9 cellular contexts compared by ENCODE assay signal in genomic region chr12:54018608-54018984, GRCh38. TPM values are rescaled to one million over a fixed set of nuclear protein-coding genes. Genes with fewer than 3 reads are reported as not detected.
DNase-seq lines count a peak whose midpoint lies in the region; ATAC-seq, FAIRE-seq and TF ChIP-seq lines count a peak whose summit lies in the region.
"Had no signal": no experiment of that assay in that cellular context is flagged by ENCODE, and none has a peak within 500 bp of the region (broad histone marks: within the 10 kb centered on the region; RNA-seq: fewer than 3 reads in every experiment).

No MANE protein-coding gene starts in this region.

- H2BK15ac ChIP-seq in H1 (ENCODE audit: low read length), result no peak overlapping the region

- 5% methylated on average over 21 of the region's 22 CpGs; no CpG with 5 or more reads in 1 of the 2 experiments for WGBS in H1 (ENCODE audit: extremely low coverage in 1 of 2, insufficient coverage in 1 of 2, insufficient read length in 1 of 2, insufficient replicate concordance in 2 of 2, low coverage in 1 of 2, low lambda C conversion rate in 2 of 2, missing lambda C conversion rate in 1 of 2), 2 experiments

- H3K79me2 ChIP-seq in H1 (ENCODE audit: control insufficient read depth in 1 of 2, insufficient read depth in 2 of 2, low read length in 2 of 2), result no peaks in the 10 kb centered on the region

- TF ChIP-seq EP300 in H1 (IDR thresholded peaks at IDR 0.05; ENCODE audit: borderline replicate concordance in 1 of 2, low read depth in 2 of 2, low read length in 2 of 2), result no peak

- TF ChIP-seq POLR2A in H1 (IDR thresholded peaks at IDR 0.05; ENCODE audit: control extremely low read depth in 1 of 2, low read depth in 2 of 2, low read length in 2 of 2), result no peak

- intact Hi-C loops in cardiac septum (cut with DNase I), result no loop called here

- no peak overlapping the region for H2AK5ac ChIP-seq in H1 (ENCODE audit: low read depth, low read length)

- H3K23ac ChIP-seq in H1 (ENCODE audit: insufficient read length), result no peak overlapping the region

- no peak overlapping the region for H2AFZ ChIP-seq in H1 (ENCODE audit: low read length)

- ATAC-seq in GM18519 (IDR thresholded peaks at IDR 0.05; ENCODE audit: low FRiP score, unreplicated experiment) (peak; percentile 6), GM21825 (IDR thresholded peaks at IDR 0.05; ENCODE audit: unreplicated experiment) (no peak), HG02840 (IDR thresholded peaks at IDR 0.05; ENCODE audit: low FRiP score, unreplicated experiment) (no peak)

- H4K20me1 ChIP-seq in H1 (replicated peaks in 1 of 2; ENCODE audit: control insufficient read depth in 1 of 2, insufficient read depth in 2 of 2, low read length in 2 of 2), result peaks cover 9 to 40% of the 10 kb centered on the region in 2 experiments

- H4K8ac ChIP-seq in H1 (ENCODE audit: extremely low read depth, insufficient read depth, low read length), result no peak overlapping the region

- H3K23me2 ChIP-seq in H1 (ENCODE audit: low read depth, low read length), result peaks cover 3% of the 10 kb centered on the region; the same call in 1 of the 2 replicates

- POLR2A ChIA-PET in H1 (lab: Charles Lee; ENCODE audit: partially characterized antibody), result no interaction called here

- no peak for TF ChIP-seq CTCF in H1 (IDR thresholded peaks at IDR 0.05; ENCODE audit: control extremely low read depth in 1 of 3, insufficient read depth in 1 of 3, low read depth in 1 of 3, low read length in 3 of 3)

- DNase-seq in NCI-H82 (lab: John Stamatoyannopoulos, UW) (peak; percentile 88), H1 (ENCODE audit: low read depth in 1 of 2, low spot score in 2 of 2) (peak in 1 of 2 experiments; percentile 64), skeletal muscle cell (ENCODE audit: low read depth) (no peak), cardiac septum (ENCODE audit: low spot score) (no peak), ecto neural progenitor cell (ENCODE audit: low spot score) (no peak)

- TF ChIP-seq RAD21 in H1 (IDR thresholded peaks at IDR 0.05 in 1 of 2, conservative IDR thresholded peaks at IDR 0.05 in 1 of 2; ENCODE audit: low read depth in 2 of 2, low read length in 2 of 2), result no peak

- H3K79me1 ChIP-seq in H1 (ENCODE audit: low read depth, low read length), result no peaks in the 10 kb centered on the region

- H2BK12ac ChIP-seq in H1 (ENCODE audit: low read depth, low read length), result peak overlapping the region; percentile 68; the same call in 1 of the 2 replicates

- H2BK120ac ChIP-seq in H1 (replicated peaks; ENCODE audit: low read depth, low read length), result no peak overlapping the region

- H3K4me3 ChIP-seq in H1 (ENCODE audit: extremely low read depth in 1 of 4, insufficient read depth in 2 of 4, low read depth in 3 of 4, low read length in 4 of 4) (peak overlapping the region in 1 of 4 experiments; percentile 54; a peak in 3 of 8 replicates), skeletal muscle cell (ENCODE audit: low read depth, low read length) (peak overlapping the region; percentile 78)

- no peak overlapping the region for H2BK5ac ChIP-seq in H1 (ENCODE audit: low read depth, low read length)

- H4K5ac ChIP-seq in H1 (ENCODE audit: insufficient read length, low read depth, low read length), result no peak overlapping the region

- no peak overlapping the region for H3K4ac ChIP-seq in H1 (replicated peaks; ENCODE audit: insufficient read length, low read depth, low read length)

- no peaks in the 10 kb centered on the region for H3K9me3 ChIP-seq in H1 (ENCODE audit: insufficient read depth in 2 of 2, low read depth in 1 of 2, low read length in 1 of 2)

- no peak overlapping the region for H3K56ac ChIP-seq in H1 (replicated peaks; ENCODE audit: insufficient read length, low read depth, low read length)

- no peak for FAIRE-seq in H1 (lab: Jason Lieb, UNC)

- H3K27ac ChIP-seq in H1 (ENCODE audit: low read depth, low read length), result no peak overlapping the region

- no peak overlapping the region for H2BK20ac ChIP-seq in H1 (ENCODE audit: low read length)

- H3K9ac ChIP-seq in H1 (replicated peaks in 1 of 4; ENCODE audit: extremely low read depth in 1 of 4, low read depth in 3 of 4, low read length in 3 of 4), result no peak overlapping the region

- no peak overlapping the region for H3K14ac ChIP-seq in H1 (ENCODE audit: insufficient read length)

- no peaks in the 10 kb centered on the region; a peak in 1 of 8 replicates for H3K36me3 ChIP-seq in H1 (ENCODE audit: control insufficient read depth in 2 of 4, insufficient read depth in 4 of 4, low read length in 3 of 4)

- no peak overlapping the region for H4K91ac ChIP-seq in H1 (replicated peaks; ENCODE audit: insufficient read length, low read length)

- CTCF ChIA-PET in H1 (lab: Charles Lee; ENCODE audit: partially characterized antibody), result no interaction called here

- peaks cover 0 to 12% (median 4%) of the 10 kb centered on the region in 4 experiments; a peak in 6 of 7 replicates for H3K4me1 ChIP-seq in H1 (replicated peaks in 1 of 4; ENCODE audit: control insufficient read depth in 3 of 4, insufficient read depth in 4 of 4, low read length in 3 of 4)

- no peak overlapping the region; the same call in 1 of the 2 replicates for H3K18ac ChIP-seq in H1 (ENCODE audit: extremely low read depth, low read length)

- peak overlapping the region; percentile 28 to 79 for H3K4me2 ChIP-seq in H1 (ENCODE audit: insufficient read depth in 1 of 2, low read depth in 2 of 2, low read length in 2 of 2)

- H3K27me3 ChIP-seq in H1 (replicated peaks in 1 of 4; ENCODE audit: control insufficient read depth in 3 of 4, extremely low read depth in 1 of 4, insufficient read depth in 3 of 4, low read length in 3 of 4), result peaks cover 95 to 100% (median 100%) of the 10 kb centered on the region in 4 experiments

TF ChIP-seq in H1, 55 proteins besides CTCF, POLR2A, EP300 and RAD21:
- TF ChIP-seq SUZ12 (IDR thresholded peaks at IDR 0.05; ENCODE audit: low read length) (peak; percentile 23; the same call in 1 of the 2 replicates), CHD1 (IDR thresholded peaks at IDR 0.05; ENCODE audit: low read depth, low read length) (no peak), ASH2L (IDR thresholded peaks at IDR 0.05; ENCODE audit: low read length) (peak; percentile 19), EZH2 (IDR thresholded peaks at IDR 0.05; ENCODE audit: low read depth, low read length, severe bottlenecking) (peak; percentile 66)

RNA-seq across cellular contexts. Expression of gene HOXC6, which starts 9.6 kb away (rescaled TPM):
- not detected in 2 replicates for total RNA-seq in H1 (2021; fragmentation: NEBNext Ultra II Directional; extraction: Animal tissue kit (Norgen Biotek cat#: 25700))
- polyA plus RNA-seq in H1 (2011; rRNA removed), result not detected in 2 replicates
- not detected for polyA plus RNA-seq in H1 (2011; cell fraction: cytosol; rRNA removed)
- not detected for polyA plus RNA-seq in H1 (2011; cell fraction: nucleus; rRNA removed)
- polyA plus RNA-seq in H1 (2012, experiment 1 of 2), result not detected in 4 replicates
- polyA plus RNA-seq in H1 (2012, experiment 2 of 2), result not detected
- not detected for polyA plus RNA-seq in H1 (2013, experiment 1 of 2)
- polyA plus RNA-seq in H1 (2013, experiment 2 of 2), result not detected
- not detected in 2 replicates for polyA minus RNA-seq in H1 (2011; rRNA and poly(A)+ RNA removed)
- not detected for polyA minus RNA-seq in H1 (2011; cell fraction: cytosol; rRNA and poly(A)+ RNA removed)
- polyA minus RNA-seq in H1 (2011; cell fraction: nucleus; rRNA and poly(A)+ RNA removed), result not detected
- total RNA-seq in cardiac septum, result 0.43 TPM
- total RNA-seq: T-helper 2 cell treated with Interferon-gamma antibody and Interleukin-4, amounts not matched to agents 100 ng/mL and 5 ng/mL, for 36 hours had no signal

RNA-seq across cellular contexts. Expression of gene HOXC8, which starts 9.8 kb away (rescaled TPM):
- not detected in 2 replicates for total RNA-seq in H1 (2021; fragmentation: NEBNext Ultra II Directional; extraction: Animal tissue kit (Norgen Biotek cat#: 25700))
- not detected in 2 replicates for polyA plus RNA-seq in H1 (2011; rRNA removed)
- not detected for polyA plus RNA-seq in H1 (2011; cell fraction: cytosol; rRNA removed)
- polyA plus RNA-seq in H1 (2011; cell fraction: nucleus; rRNA removed), result not detected
- polyA plus RNA-seq in H1 (2012, experiment 1 of 2), result 0.09 TPM in 1 of 4 replicates, not detected in the others
- not detected for polyA plus RNA-seq in H1 (2012, experiment 2 of 2)
- polyA plus RNA-seq in H1 (2013, experiment 1 of 2), result not detected
- polyA plus RNA-seq in H1 (2013, experiment 2 of 2), result not detected
- polyA minus RNA-seq in H1 (2011; rRNA and poly(A)+ RNA removed), result not detected in 2 replicates
- not detected for polyA minus RNA-seq in H1 (2011; cell fraction: cytosol; rRNA and poly(A)+ RNA removed)
- polyA minus RNA-seq in H1 (2011; cell fraction: nucleus; rRNA and poly(A)+ RNA removed), result not detected
- not detected for total RNA-seq in cardiac septum
- total RNA-seq: T-helper 2 cell treated with Interferon-gamma antibody and Interleukin-4, amounts not matched to agents 100 ng/mL and 5 ng/mL, for 36 hours had no signal

RNA-seq across cellular contexts. Expression of gene HOXC5, which starts 14.3 kb away (rescaled TPM):
- total RNA-seq in H1 (2021; fragmentation: NEBNext Ultra II Directional; extraction: Animal tissue kit (Norgen Biotek cat#: 25700)), result not detected in 2 replicates
- polyA plus RNA-seq in H1 (2011; rRNA removed), result not detected in 2 replicates
- not detected for polyA plus RNA-seq in H1 (2011; cell fraction: cytosol; rRNA removed)
- polyA plus RNA-seq in H1 (2011; cell fraction: nucleus; rRNA removed), result not detected
- polyA plus RNA-seq in H1 (2012, experiment 1 of 2), result not detected in 4 replicates
- not detected for polyA plus RNA-seq in H1 (2012, experiment 2 of 2)
- polyA plus RNA-seq in H1 (2013, experiment 1 of 2), result not detected
- polyA plus RNA-seq in H1 (2013, experiment 2 of 2), result not detected
- polyA minus RNA-seq in H1 (2011; rRNA and poly(A)+ RNA removed), result not detected in 2 replicates
- not detected for polyA minus RNA-seq in H1 (2011; cell fraction: cytosol; rRNA and poly(A)+ RNA removed)
- polyA minus RNA-seq in H1 (2011; cell fraction: nucleus; rRNA and poly(A)+ RNA removed), result not detected
- total RNA-seq in cardiac septum, result not detected
- total RNA-seq: T-helper 2 cell treated with Interferon-gamma antibody and Interleukin-4, amounts not matched to agents 100 ng/mL and 5 ng/mL, for 36 hours had no signal

RNA-seq across cellular contexts. Expression of gene HOXC9, which starts 18.6 kb away (rescaled TPM):
- total RNA-seq in H1 (2021; fragmentation: NEBNext Ultra II Directional; extraction: Animal tissue kit (Norgen Biotek cat#: 25700)), result not detected in 2 replicates
- polyA plus RNA-seq in H1 (2011; rRNA removed), result not detected in 2 replicates
- not detected for polyA plus RNA-seq in H1 (2011; cell fraction: cytosol; rRNA removed)
- not detected for polyA plus RNA-seq in H1 (2011; cell fraction: nucleus; rRNA removed)
- not detected in 4 replicates for polyA plus RNA-seq in H1 (2012, experiment 1 of 2)
- not detected for polyA plus RNA-seq in H1 (2012, experiment 2 of 2)
- not detected for polyA plus RNA-seq in H1 (2013, experiment 1 of 2)
- not detected for polyA plus RNA-seq in H1 (2013, experiment 2 of 2)
- polyA minus RNA-seq in H1 (2011; rRNA and poly(A)+ RNA removed), result not detected in 2 replicates
- not detected for polyA minus RNA-seq in H1 (2011; cell fraction: cytosol; rRNA and poly(A)+ RNA removed)
- polyA minus RNA-seq in H1 (2011; cell fraction: nucleus; rRNA and poly(A)+ RNA removed), result not detected
- not detected for total RNA-seq in cardiac septum
- total RNA-seq: T-helper 2 cell treated with Interferon-gamma antibody and Interleukin-4, amounts not matched to agents 100 ng/mL and 5 ng/mL, for 36 hours had no signal

RNA-seq across cellular contexts. Expression of gene HOXC10, which starts 33.6 kb away (rescaled TPM):
- total RNA-seq in H1 (2021; fragmentation: NEBNext Ultra II Directional; extraction: Animal tissue kit (Norgen Biotek cat#: 25700)), result not detected in 2 replicates
- polyA plus RNA-seq in H1 (2011; rRNA removed), result not detected in 2 replicates
- polyA plus RNA-seq in H1 (2011; cell fraction: cytosol; rRNA removed), result not detected
- polyA plus RNA-seq in H1 (2011; cell fraction: nucleus; rRNA removed), result not detected
- not detected in 4 replicates for polyA plus RNA-seq in H1 (2012, experiment 1 of 2)
- 0.20 TPM for polyA plus RNA-seq in H1 (2012, experiment 2 of 2)
- not detected for polyA plus RNA-seq in H1 (2013, experiment 1 of 2)
- polyA plus RNA-seq in H1 (2013, experiment 2 of 2), result not detected
- polyA minus RNA-seq in H1 (2011; rRNA and poly(A)+ RNA removed), result not detected in 2 replicates
- polyA minus RNA-seq in H1 (2011; cell fraction: cytosol; rRNA and poly(A)+ RNA removed), result not detected
- not detected for polyA minus RNA-seq in H1 (2011; cell fraction: nucleus; rRNA and poly(A)+ RNA removed)
- not detected for total RNA-seq in cardiac septum
- total RNA-seq: T-helper 2 cell treated with Interferon-gamma antibody and Interleukin-4, amounts not matched to agents 100 ng/mL and 5 ng/mL, for 36 hours had no signal
